ENCODE assay signal across 20 cellular contexts in the genomic region with DNA sequence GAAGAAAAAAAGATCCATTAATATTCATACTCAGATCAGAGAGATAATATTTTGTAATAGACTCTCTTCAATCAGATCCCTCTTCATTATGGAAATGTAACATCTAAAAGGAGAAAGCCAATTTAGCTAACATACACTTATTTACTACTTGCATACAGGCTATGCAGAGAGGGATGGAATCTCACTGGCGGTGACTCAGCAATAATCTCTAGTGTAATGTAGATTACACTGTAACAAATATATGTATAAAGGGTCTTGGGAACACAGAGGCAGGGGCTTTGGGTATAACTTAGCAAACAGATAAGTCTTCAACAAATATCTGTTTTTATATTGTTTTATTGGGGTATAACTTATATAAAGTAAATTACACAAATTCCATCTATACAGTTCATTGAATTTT.
DNase-seq lines count a peak whose midpoint lies in the region; TF ChIP-seq lines count a peak whose summit lies in the region.
"Had no signal": no experiment of that assay in that cellular context is flagged by ENCODE, and none has a peak within 500 bp of the region (broad histone marks: within the 10 kb centered on the region; RNA-seq: fewer than 3 reads in every experiment).

No MANE protein-coding gene starts in this region.

- H3K27me3 ChIP-seq in WERI-Rb-1 (ENCODE audit: insufficient read depth, low read depth, severe bottlenecking) = no peaks in the 10 kb centered on the region
- H3K27me3 ChIP-seq: upper lobe of left lung had no signal

- H3K27ac ChIP-seq in WERI-Rb-1 = no peak overlapping the region
- H3K27ac ChIP-seq: 22Rv1, parathyroid adenoma, upper lobe of left lung had no signal

- TF ChIP-seq CTCF in choroid plexus epithelial cell (conservative IDR thresholded peaks at IDR 0.05; ENCODE audit: low read depth, low read length) (no peak), mesothelial cell of epicardium (IDR thresholded peaks at IDR 0.05; ENCODE audit: unreplicated experiment) (no peak), WERI-Rb-1 (IDR thresholded peaks at IDR 0.05; ENCODE audit: low read depth, low read length) (no peak)

- H3K4me3 Mint-ChIP-seq in mesothelial cell of epicardium = no peak overlapping the region
- H3K4me3 Mint-ChIP-seq: activated naive CD8-positive, alpha-beta T cell; activated T-cell treated with anti-CD3 and anti-CD28 coated beads, Interleukin-2, amount 50 U/mL, for 24 hours; CD14-positive monocyte; effector memory CD8-positive, alpha-beta T cell; stimulated activated memory B cell treated with anti-CD40 and anti-IgM and Interleukin-4, amounts not matched to agents 10 μg/mL and 1 μg/mL and 100 μg/mL, for 72 hours had no signal

- H3K27me3 Mint-ChIP-seq in mesothelial cell of epicardium (ENCODE audit: low read depth) = no peaks in the 10 kb centered on the region

- peak; percentile 18 for DNase-seq in DMS 273 (lab: John Stamatoyannopoulos, UW; ENCODE audit: unreplicated experiment)
- no peak for DNase-seq in DMS 273 treated with DMSO at 0.1 percent for 48 hours (lab: John Stamatoyannopoulos, UW)
- DNase-seq in NCI-H69 (lab: John Stamatoyannopoulos, UW) = peak; percentile 19
- peak; percentile 53 for DNase-seq in choroid plexus epithelial cell (ENCODE audit: low read depth)
- DNase-seq in mesothelial cell of epicardium (ENCODE audit: low spot score in 2 of 2, unreplicated experiment in 2 of 2) = no peak
- DNase-seq in HCEC 1CT = no peak
- DNase-seq in 8988T = no peak
- DNase-seq in WERI-Rb-1 = no peak
- DNase-seq: activated CD4-positive, alpha-beta T cell treated with anti-CD3 and anti-CD28 coated beads, Interleukin-2, amount 50 U/mL, for 48 hours; activated T-cell treated with anti-CD3 and anti-CD28 coated beads, Interleukin-2, amount 50 U/mL, for 24 hours; effector memory CD8-positive, alpha-beta T cell; foreskin melanocyte; NCI-H345; small intestine; upper lobe of left lung had no signal

- H3K4me3 ChIP-seq in choroid plexus epithelial cell (ENCODE audit: low read depth, low read length) = no peak overlapping the region
- H3K4me3 ChIP-seq in WERI-Rb-1 (ENCODE audit: low read depth, low read length) = no peak overlapping the region
- H3K4me3 ChIP-seq: upper lobe of left lung had no signal

- H3K36me3 ChIP-seq in WERI-Rb-1 = peaks cover 19% of the 10 kb centered on the region

- H3K27ac Mint-ChIP-seq in mesothelial cell of epicardium = peak overlapping the region; percentile 91
- H3K27ac Mint-ChIP-seq: activated naive CD8-positive, alpha-beta T cell; activated T-cell treated with anti-CD3 and anti-CD28 coated beads, Interleukin-2, amount 50 U/mL, for 24 hours; CD14-positive monocyte; effector memory CD8-positive, alpha-beta T cell; stimulated activated memory B cell treated with anti-CD40 and anti-IgM and Interleukin-4, amounts not matched to agents 10 μg/mL and 1 μg/mL and 100 μg/mL, for 72 hours had no signal

- H3K36me3 Mint-ChIP-seq in mesothelial cell of epicardium = peaks cover 34% of the 10 kb centered on the region
- H3K36me3 Mint-ChIP-seq: activated naive CD8-positive, alpha-beta T cell; CD14-positive monocyte; stimulated activated memory B cell treated with anti-CD40 and anti-IgM and Interleukin-4, amounts not matched to agents 10 μg/mL and 1 μg/mL and 100 μg/mL, for 72 hours had no signal

- no peaks in the 10 kb centered on the region for H3K9me3 ChIP-seq in WERI-Rb-1 (ENCODE audit: severe bottlenecking)
- H3K9me3 ChIP-seq: upper lobe of left lung had no signal

- peaks cover 39% of the 10 kb centered on the region for H3K4me1 Mint-ChIP-seq in mesothelial cell of epicardium
- H3K4me1 Mint-ChIP-seq: stimulated activated memory B cell treated with anti-CD40 and anti-IgM and Interleukin-4, amounts not matched to agents 10 μg/mL and 1 μg/mL and 100 μg/mL, for 72 hours had no signal

- H3K9me3 Mint-ChIP-seq in mesothelial cell of epicardium = peaks cover 8% of the 10 kb centered on the region
- H3K9me3 Mint-ChIP-seq: activated T-cell treated with anti-CD3 and anti-CD28 coated beads, Interleukin-2, amount 50 U/mL, for 24 hours; CD14-positive monocyte; effector memory CD8-positive, alpha-beta T cell; stimulated activated memory B cell treated with anti-CD40 and anti-IgM and Interleukin-4, amounts not matched to agents 10 μg/mL and 1 μg/mL and 100 μg/mL, for 72 hours had no signal

Comparison
In these comparisons a context has a peak if more than half of its experiments do, and no peak if none do; other contexts are left out.
1. DNase-seq: peak in DMS 273 (single experiment), NCI-H69 (single experiment) and choroid plexus epithelial cell (single experiment); none in DMS 273 treated with DMSO at 0.1 percent for 48 hours (single experiment), mesothelial cell of epicardium (0 of 2), HCEC 1CT (single experiment), 8988T (single experiment) and WERI-Rb-1 (single experiment).